ENCODE assay signal across 14 cellular contexts in the genomic region with DNA sequence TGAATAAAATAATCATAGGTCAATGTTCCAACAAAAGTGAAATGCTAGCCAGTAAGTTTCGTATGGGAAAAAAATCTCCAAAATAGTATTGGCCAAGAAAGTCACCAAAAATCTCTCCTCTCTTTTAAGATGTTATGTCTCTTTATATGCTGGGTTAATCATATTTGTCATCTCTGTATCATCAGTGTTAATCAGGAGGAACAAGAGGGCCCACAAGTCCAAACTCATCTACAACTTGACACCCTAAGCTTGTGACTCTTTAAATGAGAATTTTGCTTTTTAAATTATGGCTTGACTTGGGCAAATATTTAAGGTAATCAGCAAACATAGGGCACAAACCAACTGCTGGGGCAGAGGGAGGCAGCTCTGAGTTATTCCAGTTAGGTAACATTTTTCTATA.
DNase-seq lines count a peak whose midpoint lies in the region; ATAC-seq and TF ChIP-seq lines count a peak whose summit lies in the region.
"Had no signal": no experiment of that assay in that cellular context is flagged by ENCODE, and none has a peak within 500 bp of the region (broad histone marks: within the 10 kb centered on the region; RNA-seq: fewer than 3 reads in every experiment).

No MANE protein-coding gene starts in this region.

- peak overlapping the region; percentile 20 for H3K4me2 ChIP-seq in mammary epithelial cell (ENCODE audit: insufficient read depth, low read depth, low read length)
- H3K4me2 ChIP-seq: BLaER1 had no signal

- CTCF ChIA-PET in mammary epithelial cell (lab: Charles Lee; ENCODE audit: low non-redundant PET), result no interaction called here

- dilution Hi-C loops in mammary epithelial cell (cut with HindIII; ENCODE audit: low sequenced_read_pairs), result no loop called here

- no peaks in the 10 kb centered on the region for H4K20me1 ChIP-seq in mammary epithelial cell (ENCODE audit: insufficient read depth, low read length)

- H3K27ac ChIP-seq in mammary epithelial cell (ENCODE audit: insufficient read depth, low read depth, low read length) (peak overlapping the region; percentile 84), breast epithelium (no peak overlapping the region), foreskin keratinocyte (peak overlapping the region; percentile 64)
- H3K27ac ChIP-seq: 22Rv1, BLaER1, GM23248 had no signal

- no peak overlapping the region for H2AFZ ChIP-seq in mammary epithelial cell (ENCODE audit: low read depth, low read length)
- H2AFZ ChIP-seq: GM23248 had no signal

- no peaks in the 10 kb centered on the region for H3K9me3 ChIP-seq in mammary epithelial cell (replicated peaks; ENCODE audit: insufficient read depth, low read length)
- no peaks in the 10 kb centered on the region for H3K9me3 ChIP-seq in breast epithelium

- no peak for ATAC-seq in activated T-helper 17 cell treated with anti-CD3 and anti-CD28 coated beads, Interleukin-2, amount 50 U/mL, for 72 hours (replicated peaks)
- peak; percentile 93 for ATAC-seq in foreskin keratinocyte
- no peak for ATAC-seq in GM21367 (IDR thresholded peaks at IDR 0.05; ENCODE audit: unreplicated experiment)
- ATAC-seq: HCT116 had no signal

- H3K4me1 Mint-ChIP-seq in activated T-helper 17 cell treated with anti-CD3 and anti-CD28 coated beads, Interleukin-2, amount 50 U/mL, for 72 hours, result peaks cover 19% of the 10 kb centered on the region
- H3K4me1 Mint-ChIP-seq in osteocyte (ENCODE audit: unreplicated experiment), result peaks cover 20% of the 10 kb centered on the region

- WGBS in mammary epithelial cell (ENCODE audit: low coverage, missing lambda C conversion rate), result 0% methylated on average over 1 of the region's 1 CpG

- no peak overlapping the region for H3K4me3 Mint-ChIP-seq in activated T-helper 17 cell treated with anti-CD3 and anti-CD28 coated beads, Interleukin-2, amount 50 U/mL, for 72 hours
- H3K4me3 Mint-ChIP-seq in osteocyte (ENCODE audit: unreplicated experiment), result no peak overlapping the region

- TF ChIP-seq CTCF in mammary epithelial cell (conservative IDR thresholded peaks at IDR 0.05 in 1 of 2, IDR thresholded peaks at IDR 0.05 in 1 of 2; ENCODE audit: extremely low read depth in 1 of 2, insufficient read depth in 1 of 2, low read depth in 1 of 2, low read length in 2 of 2) (no peak), breast epithelium (IDR thresholded peaks at IDR 0.05) (no peak), foreskin keratinocyte (conservative IDR thresholded peaks at IDR 0.05) (no peak), osteocyte (IDR thresholded peaks at IDR 0.05) (no peak)

- no peaks in the 10 kb centered on the region for H3K27me3 Mint-ChIP-seq in activated T-helper 17 cell treated with anti-CD3 and anti-CD28 coated beads, Interleukin-2, amount 50 U/mL, for 72 hours
- no peaks in the 10 kb centered on the region for H3K27me3 Mint-ChIP-seq in osteocyte (ENCODE audit: unreplicated experiment)

- DNase-seq in mammary epithelial cell (peak; percentile 47), breast epithelium (ENCODE audit: low spot score in 2 of 2) (no peak), foreskin keratinocyte (peak in 1 of 2 donors; percentile 66), osteocyte (ENCODE audit: extremely low spot score, unreplicated experiment) (no peak), NCI-H1694 (lab: John Stamatoyannopoulos, UW) (no peak)
- DNase-seq: AML-193, Calu3, DMS 273 treated with DMSO at 0.1 percent for 48 hours had no signal

- peaks cover 3% of the 10 kb centered on the region for H3K9me3 Mint-ChIP-seq in activated T-helper 17 cell treated with anti-CD3 and anti-CD28 coated beads, Interleukin-2, amount 50 U/mL, for 72 hours
- H3K9me3 Mint-ChIP-seq in osteocyte (ENCODE audit: unreplicated experiment), result peaks cover 15% of the 10 kb centered on the region

- in situ Hi-C loops in mammary epithelial cell (cut with MboI; ENCODE audit: low sequenced_read_pairs in 2 of 2), result no loop called here

- H3K9ac ChIP-seq in mammary epithelial cell (ENCODE audit: insufficient read depth, low read length), result no peak overlapping the region
- H3K9ac ChIP-seq: BLaER1, GM23248 had no signal

- intact Hi-C loops in mammary epithelial cell (cut with micrococcal nuclease), result loop anchor here (5.0 kb wide), 1 partner anchor 75 kb away; a partner anchor contains a TSS
- intact Hi-C loops in breast epithelium (cut with DNase I; ENCODE audit: low total_unique reads), result no loop called here

- TF ChIP-seq POLR2A in breast epithelium (IDR thresholded peaks at IDR 0.05), result no peak

- H3K27ac Mint-ChIP-seq in activated T-helper 17 cell treated with anti-CD3 and anti-CD28 coated beads, Interleukin-2, amount 50 U/mL, for 72 hours, result peak overlapping the region; percentile 33
- H3K27ac Mint-ChIP-seq in osteocyte (ENCODE audit: unreplicated experiment), result no peak overlapping the region

- H3K4me1 ChIP-seq in mammary epithelial cell (ENCODE audit: insufficient read depth, low read length) (peaks cover 13% of the 10 kb centered on the region), breast epithelium (no peaks in the 10 kb centered on the region), foreskin keratinocyte (peaks cover 25% of the 10 kb centered on the region)
- H3K4me1 ChIP-seq: BLaER1 had no signal

- no peaks in the 10 kb centered on the region for H3K36me3 ChIP-seq in mammary epithelial cell (ENCODE audit: insufficient read depth, low read length)
- no peaks in the 10 kb centered on the region for H3K36me3 ChIP-seq in breast epithelium
- H3K36me3 ChIP-seq: BLaER1 had no signal

- H3K79me2 ChIP-seq in mammary epithelial cell (ENCODE audit: insufficient read depth, low read length), result peaks cover 48% of the 10 kb centered on the region

- H3K27me3 ChIP-seq in mammary epithelial cell (ENCODE audit: insufficient read depth, low read length) (no peaks in the 10 kb centered on the region), breast epithelium (peaks cover 0 to 4% of the 10 kb centered on the region in 2 donors), foreskin keratinocyte (no peaks in the 10 kb centered on the region)

- no peaks in the 10 kb centered on the region for H3K36me3 Mint-ChIP-seq in activated T-helper 17 cell treated with anti-CD3 and anti-CD28 coated beads, Interleukin-2, amount 50 U/mL, for 72 hours (ENCODE audit: low read depth)
- peaks cover 1% of the 10 kb centered on the region for H3K36me3 Mint-ChIP-seq in osteocyte (ENCODE audit: unreplicated experiment)

- H3K4me3 ChIP-seq in mammary epithelial cell (replicated peaks in 1 of 3; ENCODE audit: insufficient read depth in 1 of 3, low read depth in 2 of 3, low read length in 3 of 3), result no peak overlapping the region
- no peak overlapping the region for H3K4me3 ChIP-seq in breast epithelium
- H3K4me3 ChIP-seq: BLaER1, GM23248 had no signal

- BruUV-seq in mammary epithelial cell (replicated peaks; lab: Mats Ljungman, UMichigan), result no TSS peak

Comparison
In these comparisons a context has a peak if more than half of its experiments do, and no peak if none do; other contexts are left out.
1. H3K27ac ChIP-seq: peak in mammary epithelial cell (single experiment) and foreskin keratinocyte (single experiment); none in breast epithelium (0 of 2).